20 cellular contexts compared by ENCODE assay signal in genomic region chr5:76617675-76618074, GRCh38. TPM values are rescaled to one million over a fixed set of nuclear protein-coding genes. Genes with fewer than 3 reads are reported as not detected.
DNase-seq lines count a peak whose midpoint lies in the region; ATAC-seq, FAIRE-seq and TF ChIP-seq lines count a peak whose summit lies in the region.
"Had no signal": no experiment of that assay in that cellular context is flagged by ENCODE, and none has a peak within 500 bp of the region (broad histone marks: within the 10 kb centered on the region; RNA-seq: fewer than 3 reads in every experiment).

No MANE protein-coding gene starts in this region.

- no peaks in the 10 kb centered on the region for H4K20me1 ChIP-seq in GM23338 (replicated peaks; ENCODE audit: insufficient read depth)

- CTCF ChIA-PET in activated CD4-positive, alpha-beta memory T cell treated with anti-CD3 and anti-CD28 coated beads for 36 hours (lab: Charles Lee): interaction anchor here (0.9 to 1.6 kb wide), 3 partner anchors 16 to 157 kb away, joined by 4 to 5 read pairs (median 5); no protein-coding TSS in a partner anchor

- H3K4me3 ChIP-seq in cardiac fibroblast (replicated peaks in 1 of 2; ENCODE audit: low read depth in 2 of 2, low read length in 2 of 2) (no peak overlapping the region), GM23338 (no peak overlapping the region)
- H3K4me3 ChIP-seq: adrenal gland, right atrium auricular region, stomach, vagina had no signal

- H3F3A ChIP-seq in GM23338 (replicated peaks; ENCODE audit: low read depth): no peaks in the 10 kb centered on the region

- TF ChIP-seq POLR2A in H54 (IDR thresholded peaks at IDR 0.05; ENCODE audit: low read depth, low read length): no peak

- no peak for ATAC-seq in GM23338

- no peaks in the 10 kb centered on the region for H3K9me3 Mint-ChIP-seq in activated CD4-positive, alpha-beta memory T cell treated with anti-CD3 and anti-CD28 coated beads for 36 hours
- H3K9me3 Mint-ChIP-seq in GM23338: no peaks in the 10 kb centered on the region
- H3K9me3 Mint-ChIP-seq: activated T-helper 2 cell treated with anti-CD3 and anti-CD28 coated beads, Interferon-gamma antibody, Interleukin-2, Interleukin-4, amounts not matched to agents 10 μg/mL and 5 μg/mL and 100 μg/mL, durations not matched to agents 14 hours and 24 hours and 36 hours had no signal

- H3K27me3 ChIP-seq in GM23338 (ENCODE audit: insufficient read depth): no peaks in the 10 kb centered on the region
- H3K27me3 ChIP-seq: adrenal gland, right atrium auricular region, stomach, vagina had no signal

- DNase-seq in AG08396 (ENCODE audit: low spot score) (peak; percentile 25), M059J (ENCODE audit: low read depth) (peak; percentile 69), cardiac fibroblast (ENCODE audit: low read depth in 2 of 2) (peak; percentile 57 to 90), kidney tubule cell (ENCODE audit: low spot score) (peak; percentile 43), superior temporal gyrus (ENCODE audit: extremely low spot score) (no peak), H54 (ENCODE audit: insufficient read length, low spot score) (no peak), GM23338 (ENCODE audit: low spot score) (no peak)
- no peak for DNase-seq in activated CD4-positive, alpha-beta memory T cell treated with anti-CD3 and anti-CD28 coated beads for 36 hours
- DNase-seq: adrenal gland, BE2C, cortex of kidney, KG1, NCI-H1105, NCI-H82, stomach had no signal

- FAIRE-seq in H54 (lab: Jason Lieb, UNC): no peak
- FAIRE-seq: GM18507 had no signal

- POLR2A ChIA-PET in activated CD4-positive, alpha-beta memory T cell treated with anti-CD3 and anti-CD28 coated beads for 36 hours (lab: Charles Lee): interaction anchor here (2.0 kb wide), 1 partner anchor 11 kb away, joined by 4 read pairs; no protein-coding TSS in a partner anchor

- no peak overlapping the region for H3K27ac ChIP-seq in GM23338 (ENCODE audit: low read depth)
- H3K27ac ChIP-seq: adrenal gland, right atrium auricular region, stomach, vagina, VCaP had no signal

- no peaks in the 10 kb centered on the region for H3K9me2 ChIP-seq in GM23338 (ENCODE audit: insufficient read depth)

- H3K4me1 ChIP-seq in GM23338 (ENCODE audit: insufficient read depth): peaks cover 16% of the 10 kb centered on the region; the same call in 1 of the 2 replicates
- H3K4me1 ChIP-seq: adrenal gland, BE2C, right atrium auricular region, stomach, vagina had no signal

- no peak overlapping the region for H3K4me3 Mint-ChIP-seq in activated CD4-positive, alpha-beta memory T cell treated with anti-CD3 and anti-CD28 coated beads for 36 hours
- no peak overlapping the region for H3K4me3 Mint-ChIP-seq in GM23338

- no peaks in the 10 kb centered on the region for H3K27me3 Mint-ChIP-seq in activated CD4-positive, alpha-beta memory T cell treated with anti-CD3 and anti-CD28 coated beads for 36 hours
- no peaks in the 10 kb centered on the region for H3K27me3 Mint-ChIP-seq in GM23338 (ENCODE audit: insufficient read depth, low read depth, poor library complexity)

- peaks cover 29% of the 10 kb centered on the region for H3K36me3 Mint-ChIP-seq in activated CD4-positive, alpha-beta memory T cell treated with anti-CD3 and anti-CD28 coated beads for 36 hours
- H3K36me3 Mint-ChIP-seq in GM23338 (ENCODE audit: low read depth): no peaks in the 10 kb centered on the region; the same call in 2 of the 3 replicates

- H3K36me3 ChIP-seq in GM23338 (ENCODE audit: insufficient read depth): no peaks in the 10 kb centered on the region
- H3K36me3 ChIP-seq: adrenal gland, BE2C, right atrium auricular region, vagina had no signal

- no peaks in the 10 kb centered on the region for H3K79me2 ChIP-seq in GM23338 (replicated peaks; ENCODE audit: insufficient read depth)

- no peak overlapping the region for H3K27ac Mint-ChIP-seq in activated CD4-positive, alpha-beta memory T cell treated with anti-CD3 and anti-CD28 coated beads for 36 hours
- no peak overlapping the region for H3K27ac Mint-ChIP-seq in GM23338
- H3K27ac Mint-ChIP-seq: activated T-helper 2 cell treated with anti-CD3 and anti-CD28 coated beads, Interferon-gamma antibody, Interleukin-2, Interleukin-4, amounts not matched to agents 10 μg/mL and 5 μg/mL and 100 μg/mL, durations not matched to agents 14 hours and 24 hours and 36 hours had no signal

- no peak overlapping the region for H3K4me2 ChIP-seq in GM23338

- intact Hi-C loops in activated CD4-positive, alpha-beta memory T cell treated with anti-CD3 and anti-CD28 coated beads for 36 hours (cut with micrococcal nuclease): no loop called here

- no peak overlapping the region for H2AFZ ChIP-seq in GM23338

- TF ChIP-seq CTCF in cardiac fibroblast (IDR thresholded peaks at IDR 0.05; ENCODE audit: low read depth, low read length) (no peak), GM23338 (conservative IDR thresholded peaks at IDR 0.05; ENCODE audit: low read depth in 2 of 2) (no peak)

- H3K4me1 Mint-ChIP-seq in activated CD4-positive, alpha-beta memory T cell treated with anti-CD3 and anti-CD28 coated beads for 36 hours (ENCODE audit: low read depth): peaks cover 10% of the 10 kb centered on the region
- H3K4me1 Mint-ChIP-seq in GM23338: peaks cover 19% of the 10 kb centered on the region; the same call in 2 of the 3 replicates

TF ChIP-seq in GM23338, 12 proteins besides CTCF, POLR2A, EP300 and RAD21:
- no peak for TF ChIP-seq ZNF114 (CRISPR knock-in tag; IDR thresholded peaks at IDR 0.05)
- no peak for TF ChIP-seq EZH2phosphoT487 (IDR thresholded peaks at IDR 0.05; ENCODE audit: unreplicated experiment)
- TF ChIP-seq POLR2AphosphoS5 (IDR thresholded peaks at IDR 0.05; ENCODE audit: low read depth): no peak
- TF ChIP-seq ZNF331 (CRISPR knock-in tag; IDR thresholded peaks at IDR 0.05; ENCODE audit: low read depth): no peak
- TF ChIP-seq NANOG (IDR thresholded peaks at IDR 0.05; ENCODE audit: borderline replicate concordance): no peak
- no peak for TF ChIP-seq EZH2 (IDR thresholded peaks at IDR 0.05; ENCODE audit: low read depth, unreplicated experiment)
- TF ChIP-seq STAT1 (IDR thresholded peaks at IDR 0.05; ENCODE audit: unreplicated experiment): no peak
- TF ChIP-seq, protein P1, sequence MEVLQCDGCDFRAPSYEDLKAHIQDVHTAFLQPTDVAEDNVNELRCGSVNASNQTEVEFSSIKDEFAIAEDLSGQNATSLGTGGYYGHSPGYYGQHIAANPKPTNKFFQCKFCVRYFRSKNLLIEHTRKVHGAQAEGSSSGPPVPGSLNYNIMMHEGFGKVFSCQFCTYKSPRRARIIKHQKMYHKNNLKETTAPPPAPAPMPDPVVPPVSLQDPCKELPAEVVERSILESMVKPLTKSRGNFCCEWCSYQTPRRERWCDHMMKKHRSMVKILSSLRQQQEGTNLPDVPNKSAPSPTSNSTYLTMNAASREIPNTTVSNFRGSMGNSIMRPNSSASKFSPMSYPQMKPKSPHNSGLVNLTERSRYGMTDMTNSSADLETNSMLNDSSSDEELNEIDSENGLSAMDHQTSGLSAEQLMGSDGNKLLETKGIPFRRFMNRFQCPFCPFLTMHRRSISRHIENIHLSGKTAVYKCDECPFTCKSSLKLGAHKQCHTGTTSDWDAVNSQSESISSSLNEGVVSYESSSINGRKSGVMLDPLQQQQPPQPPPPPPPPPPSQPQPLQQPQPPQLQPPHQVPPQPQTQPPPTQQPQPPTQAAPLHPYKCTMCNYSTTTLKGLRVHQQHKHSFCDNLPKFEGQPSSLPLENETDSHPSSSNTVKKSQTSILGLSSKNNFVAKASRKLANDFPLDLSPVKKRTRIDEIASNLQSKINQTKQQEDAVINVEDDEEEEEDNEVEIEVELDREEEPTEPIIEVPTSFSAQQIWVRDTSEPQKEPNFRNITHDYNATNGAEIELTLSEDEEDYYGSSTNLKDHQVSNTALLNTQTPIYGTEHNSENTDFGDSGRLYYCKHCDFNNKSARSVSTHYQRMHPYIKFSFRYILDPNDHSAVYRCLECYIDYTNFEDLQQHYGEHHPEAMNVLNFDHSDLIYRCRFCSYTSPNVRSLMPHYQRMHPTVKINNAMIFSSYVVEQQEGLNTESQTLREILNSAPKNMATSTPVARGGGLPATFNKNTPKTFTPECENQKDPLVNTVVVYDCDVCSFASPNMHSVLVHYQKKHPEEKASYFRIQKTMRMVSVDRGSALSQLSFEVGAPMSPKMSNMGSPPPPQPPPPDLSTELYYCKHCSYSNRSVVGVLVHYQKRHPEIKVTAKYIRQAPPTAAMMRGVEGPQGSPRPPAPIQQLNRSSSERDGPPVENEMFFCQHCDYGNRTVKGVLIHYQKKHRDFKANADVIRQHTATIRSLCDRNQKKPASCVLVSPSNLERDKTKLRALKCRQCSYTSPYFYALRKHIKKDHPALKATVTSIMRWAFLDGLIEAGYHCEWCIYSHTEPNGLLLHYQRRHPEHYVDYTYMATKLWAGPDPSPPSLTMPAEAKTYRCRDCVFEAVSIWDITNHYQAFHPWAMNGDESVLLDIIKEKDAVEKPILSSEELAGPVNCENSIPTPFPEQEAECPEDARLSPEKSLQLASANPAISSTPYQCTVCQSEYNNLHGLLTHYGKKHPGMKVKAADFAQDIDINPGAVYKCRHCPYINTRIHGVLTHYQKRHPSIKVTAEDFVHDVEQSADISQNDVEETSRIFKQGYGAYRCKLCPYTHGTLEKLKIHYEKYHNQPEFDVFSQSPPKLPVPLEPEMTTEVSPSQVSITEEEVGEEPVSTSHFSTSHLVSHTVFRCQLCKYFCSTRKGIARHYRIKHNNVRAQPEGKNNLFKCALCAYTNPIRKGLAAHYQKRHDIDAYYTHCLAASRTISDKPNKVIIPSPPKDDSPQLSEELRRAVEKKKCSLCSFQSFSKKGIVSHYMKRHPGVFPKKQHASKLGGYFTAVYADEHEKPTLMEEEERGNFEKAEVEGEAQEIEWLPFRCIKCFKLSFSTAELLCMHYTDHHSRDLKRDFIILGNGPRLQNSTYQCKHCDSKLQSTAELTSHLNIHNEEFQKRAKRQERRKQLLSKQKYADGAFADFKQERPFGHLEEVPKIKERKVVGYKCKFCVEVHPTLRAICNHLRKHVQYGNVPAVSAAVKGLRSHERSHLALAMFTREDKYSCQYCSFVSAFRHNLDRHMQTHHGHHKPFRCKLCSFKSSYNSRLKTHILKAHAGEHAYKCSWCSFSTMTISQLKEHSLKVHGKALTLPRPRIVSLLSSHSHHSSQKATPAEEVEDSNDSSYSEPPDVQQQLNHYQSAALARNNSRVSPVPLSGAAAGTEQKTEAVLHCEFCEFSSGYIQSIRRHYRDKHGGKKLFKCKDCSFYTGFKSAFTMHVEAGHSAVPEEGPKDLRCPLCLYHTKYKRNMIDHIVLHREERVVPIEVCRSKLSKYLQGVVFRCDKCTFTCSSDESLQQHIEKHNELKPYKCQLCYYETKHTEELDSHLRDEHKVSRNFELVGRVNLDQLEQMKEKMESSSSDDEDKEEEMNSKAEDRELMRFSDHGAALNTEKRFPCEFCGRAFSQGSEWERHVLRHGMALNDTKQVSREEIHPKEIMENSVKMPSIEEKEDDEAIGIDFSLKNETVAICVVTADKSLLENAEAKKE (CRISPR knock-in tag; IDR thresholded peaks at IDR 0.05): no peak

RNA-seq across cellular contexts. Expression of gene F2RL2, which starts 5.5 kb away (rescaled TPM):
- 4.9 and 5.2 TPM in 2 replicates for total RNA-seq in M059J (2014; rRNA removed; shearing (Covaris generic))
- not detected for total RNA-seq in activated CD4-positive, alpha-beta memory T cell treated with anti-CD3 and anti-CD28 coated beads for 36 hours
- total RNA-seq in GM23338 (2014; rRNA removed; shearing (Covaris generic)): 0.42 TPM in 1 of 2 replicates, not detected in the other
- 0.37 and 0.70 TPM in 2 replicates for polyA plus RNA-seq in GM23338 (2016; fragmentation: Nextera tagmentation; extraction: Ambion mirVana)
- total RNA-seq: vagina had no signal

Comparison
In these comparisons a context has a peak if more than half of its experiments do, and no peak if none do; other contexts are left out.
1. DNase-seq: peak in AG08396 (single experiment), M059J (single experiment), cardiac fibroblast (2 of 2) and kidney tubule cell (single experiment); none in superior temporal gyrus (single experiment), H54 (single experiment), activated CD4-positive, alpha-beta memory T cell treated with anti-CD3 and anti-CD28 coated beads for 36 hours (single experiment) and GM23338 (single experiment).